ENCODE assay signal across 10 cellular contexts in the genomic region with DNA sequence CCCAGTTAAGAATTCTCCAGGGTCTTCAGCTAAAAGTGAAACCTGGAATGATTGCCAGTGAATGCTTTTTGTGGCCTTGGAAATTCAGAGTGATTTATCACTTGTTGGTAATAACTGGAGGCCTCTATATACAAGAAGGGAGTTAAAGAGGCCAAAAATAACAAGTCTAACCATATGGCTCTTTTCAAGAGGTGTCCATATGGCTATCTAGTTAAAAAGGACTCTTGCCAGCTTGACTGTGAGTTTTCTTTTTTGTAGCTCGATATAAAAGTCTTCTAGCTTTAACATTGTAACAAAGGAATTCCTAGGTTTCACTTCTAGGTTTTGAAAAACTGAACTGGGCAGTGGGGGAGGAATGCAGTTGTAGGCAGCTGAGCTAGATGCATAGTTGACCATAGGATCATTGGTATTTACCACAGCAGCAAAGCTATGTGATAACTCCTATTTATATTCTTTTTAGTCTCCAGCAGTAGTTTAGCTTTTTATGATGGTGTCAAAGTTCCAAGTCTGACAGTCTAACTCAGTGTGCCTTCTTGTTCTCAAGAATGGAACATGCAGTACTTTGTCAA. TPM values are rescaled to one million over a fixed set of nuclear protein-coding genes. Genes with fewer than 3 reads are reported as not detected.
DNase-seq lines count a peak whose midpoint lies in the region; ATAC-seq and TF ChIP-seq lines count a peak whose summit lies in the region.
"Had no signal": no experiment of that assay in that cellular context is flagged by ENCODE, and none has a peak within 500 bp of the region (broad histone marks: within the 10 kb centered on the region; RNA-seq: fewer than 3 reads in every experiment).

No MANE protein-coding gene starts in this region.

- no peaks in the 10 kb centered on the region for H3K27me3 Mint-ChIP-seq in activated CD8-positive, alpha-beta T cell treated with anti-CD3 and anti-CD28 coated beads for 36 hours

- no peaks in the 10 kb centered on the region for H3K9me3 Mint-ChIP-seq in activated CD8-positive, alpha-beta T cell treated with anti-CD3 and anti-CD28 coated beads for 36 hours

- DNase-seq in DMS 273 (lab: John Stamatoyannopoulos, UW; ENCODE audit: unreplicated experiment) (peak; percentile 93), NOMO-1 treated with dmso at 0.1 percent for 144 hours (lab: John Stamatoyannopoulos, UW; ENCODE audit: unreplicated experiment) (peak; percentile 27), fibroblast of villous mesenchyme (ENCODE audit: low read depth) (peak; percentile 69), amygdala (lab: John Stamatoyannopoulos, UW) (no peak)
- DNase-seq in activated CD8-positive, alpha-beta T cell treated with anti-CD3 and anti-CD28 coated beads for 36 hours: no peak
- DNase-seq: DMS79 treated with DMSO at 0.1 percent for 48 hours, Karpas-422 had no signal

- no peak for ATAC-seq in activated CD8-positive, alpha-beta T cell treated with anti-CD3 and anti-CD28 coated beads for 36 hours
- ATAC-seq in HG03342 (IDR thresholded peaks at IDR 0.05; ENCODE audit: unreplicated experiment) (no peak), HG03039 (IDR thresholded peaks at IDR 0.05; ENCODE audit: unreplicated experiment) (no peak)

- TF ChIP-seq CTCF in fibroblast of villous mesenchyme (IDR thresholded peaks at IDR 0.05; ENCODE audit: insufficient read depth, low read depth, low read length): no peak
- TF ChIP-seq CTCF in activated CD8-positive, alpha-beta T cell treated with anti-CD3 and anti-CD28 coated beads for 36 hours (IDR thresholded peaks at IDR 0.05): no peak

- H3K27ac ChIP-seq in rectal smooth muscle tissue (ENCODE audit: low read depth, low read length): peak overlapping the region; percentile 69

- CTCF ChIA-PET in activated CD8-positive, alpha-beta T cell treated with anti-CD3 and anti-CD28 coated beads for 36 hours (lab: Charles Lee): interaction anchor here (0.9 kb wide), 1 partner anchor 24 kb away, joined by 3 read pairs; no protein-coding TSS in a partner anchor

- H3K27me3 ChIP-seq in rectal smooth muscle tissue (ENCODE audit: control insufficient read depth, insufficient read depth, low read length): no peaks in the 10 kb centered on the region

- H3K4me3 ChIP-seq in fibroblast of villous mesenchyme (ENCODE audit: low read depth, low read length) (no peak overlapping the region), rectal smooth muscle tissue (ENCODE audit: low read length) (peak overlapping the region; percentile 13)

- H3K4me3 Mint-ChIP-seq in activated CD8-positive, alpha-beta T cell treated with anti-CD3 and anti-CD28 coated beads for 36 hours: no peak overlapping the region

- intact Hi-C loops in activated CD8-positive, alpha-beta T cell treated with anti-CD3 and anti-CD28 coated beads for 36 hours (cut with micrococcal nuclease): no loop called here

- H3K9ac ChIP-seq in rectal smooth muscle tissue (ENCODE audit: low read length): no peak overlapping the region

- H3K36me3 ChIP-seq in rectal smooth muscle tissue (ENCODE audit: control insufficient read depth, insufficient read depth, low read length): no peaks in the 10 kb centered on the region

- no peak overlapping the region for H3K27ac Mint-ChIP-seq in activated CD8-positive, alpha-beta T cell treated with anti-CD3 and anti-CD28 coated beads for 36 hours

- H3K4me1 Mint-ChIP-seq in activated CD8-positive, alpha-beta T cell treated with anti-CD3 and anti-CD28 coated beads for 36 hours (ENCODE audit: low read depth): peaks cover 10% of the 10 kb centered on the region

- POLR2A ChIA-PET in activated CD8-positive, alpha-beta T cell treated with anti-CD3 and anti-CD28 coated beads for 36 hours (lab: Charles Lee): interaction anchor here (0.6 kb wide), 1 partner anchor 24 kb away, joined by 3 read pairs; no protein-coding TSS in a partner anchor

- no peaks in the 10 kb centered on the region for H3K36me3 Mint-ChIP-seq in activated CD8-positive, alpha-beta T cell treated with anti-CD3 and anti-CD28 coated beads for 36 hours (ENCODE audit: low read depth)

- H3K4me1 ChIP-seq in rectal smooth muscle tissue (ENCODE audit: control insufficient read depth, insufficient read depth, low read length): peaks cover 41% of the 10 kb centered on the region

RNA-seq across cellular contexts. Expression of a gene that starts 44.4 kb away (rescaled TPM):
- total RNA-seq in fibroblast of villous mesenchyme: 11.2 and 11.9 TPM in 2 replicates
- 1 to 10 TPM; 2.2 to 2.5 TPM for total RNA-seq in activated CD8-positive, alpha-beta T cell treated with anti-CD3 and anti-CD28 coated beads for 36 hours

Comparison
In these comparisons a context has a peak if more than half of its experiments do, and no peak if none do; other contexts are left out.
1. DNase-seq: peak in DMS 273 (single experiment), NOMO-1 treated with dmso at 0.1 percent for 144 hours (single experiment) and fibroblast of villous mesenchyme (single experiment); none in activated CD8-positive, alpha-beta T cell treated with anti-CD3 and anti-CD28 coated beads for 36 hours (single experiment) and amygdala (0 of 56).